8 cellular contexts compared by ENCODE assay signal in genomic region chr1:240492832-240493440, GRCh38.
A peak's percentile ranks its signal among the peaks of the same experiment; 100 is the strongest.
DNase-seq lines count a peak whose midpoint lies in the region; ATAC-seq and TF ChIP-seq lines count a peak whose summit lies in the region.
"Had no signal": no experiment of that assay in that cellular context is flagged by ENCODE, and none has a peak within 500 bp of the region (broad histone marks: within the 10 kb centered on the region; RNA-seq: fewer than 3 reads in every experiment).

No MANE protein-coding gene starts in this region.

- H3K36me3 ChIP-seq in H7 (replicated peaks; ENCODE audit: control insufficient read depth, insufficient read depth, low read length) = no peaks in the 10 kb centered on the region
- no peaks in the 10 kb centered on the region for H3K36me3 ChIP-seq in WERI-Rb-1
- H3K36me3 ChIP-seq in psoas muscle (ENCODE audit: insufficient read depth in 1 of 2, low read depth in 1 of 2) = no peaks in the 10 kb centered on the region

- ATAC-seq in psoas muscle (no peak), GM18517 (IDR thresholded peaks at IDR 0.05; ENCODE audit: unreplicated experiment) (no peak)

- no peak overlapping the region for H3K27ac ChIP-seq in WERI-Rb-1
- no peak overlapping the region for H3K27ac ChIP-seq in psoas muscle

- peak overlapping the region; percentile 38 for H3K4me3 ChIP-seq in H7 (ENCODE audit: insufficient read depth, low read depth, low read length)
- no peak overlapping the region for H3K4me3 ChIP-seq in WERI-Rb-1 (ENCODE audit: low read depth, low read length)
- H3K4me3 ChIP-seq in fibroblast of pulmonary artery (replicated peaks; ENCODE audit: low read depth, low read length) = peak overlapping the region; percentile 44
- H3K4me3 ChIP-seq in psoas muscle = no peak overlapping the region

- H3K27me3 ChIP-seq in H7 (ENCODE audit: control insufficient read depth, insufficient read depth, low read length) (peaks cover 18% of the 10 kb centered on the region), WERI-Rb-1 (ENCODE audit: insufficient read depth, low read depth, severe bottlenecking) (no peaks in the 10 kb centered on the region), psoas muscle (ENCODE audit: insufficient read depth in 3 of 3, low read length in 2 of 3) (no peaks in the 10 kb centered on the region)

- 67 to 77% (median 71%) methylated on average over 50 to 52 of the region's 52 CpGs for WGBS in psoas muscle, 3 donors

- intact Hi-C loops in psoas muscle (cut with DNase I) = no loop called here

- H3K4me1 ChIP-seq in psoas muscle = no peaks in the 10 kb centered on the region

- peak; percentile 25; the same call in 1 of the 2 replicates for TF ChIP-seq CTCF in WERI-Rb-1 (IDR thresholded peaks at IDR 0.05; ENCODE audit: low read depth, low read length)
- TF ChIP-seq CTCF in fibroblast of pulmonary artery (IDR thresholded peaks at IDR 0.05; ENCODE audit: low read length, missing control alignments) = peak; percentile 34
- TF ChIP-seq CTCF in psoas muscle (IDR thresholded peaks at IDR 0.05) = no peak

- DNase-seq in H7 (peak; percentile 89), WERI-Rb-1 (no peak), fibroblast of pulmonary artery (ENCODE audit: low read depth) (peak; percentile 65), psoas muscle (peak; percentile 21 to 57), NCI-H1048 (lab: John Stamatoyannopoulos, UW) (no peak), GM03348 (ENCODE audit: low spot score) (no peak)
- DNase-seq: SHP77 had no signal

- H3K9me3 ChIP-seq in WERI-Rb-1 (ENCODE audit: severe bottlenecking) = no peaks in the 10 kb centered on the region
- no peaks in the 10 kb centered on the region for H3K9me3 ChIP-seq in psoas muscle

Comparison
In these comparisons a context has a peak if more than half of its experiments do, and no peak if none do; other contexts are left out.
1. DNase-seq: peak in H7 (single experiment), fibroblast of pulmonary artery (single experiment) and psoas muscle (2 of 2); none in WERI-Rb-1 (single experiment), NCI-H1048 (single experiment) and GM03348 (single experiment).
2. H3K4me3 ChIP-seq: peak in H7 (single experiment) and fibroblast of pulmonary artery (single experiment); none in WERI-Rb-1 (single experiment) and psoas muscle (single experiment).